ENCODE assay signal across 1 cellular context in the genomic region with DNA sequence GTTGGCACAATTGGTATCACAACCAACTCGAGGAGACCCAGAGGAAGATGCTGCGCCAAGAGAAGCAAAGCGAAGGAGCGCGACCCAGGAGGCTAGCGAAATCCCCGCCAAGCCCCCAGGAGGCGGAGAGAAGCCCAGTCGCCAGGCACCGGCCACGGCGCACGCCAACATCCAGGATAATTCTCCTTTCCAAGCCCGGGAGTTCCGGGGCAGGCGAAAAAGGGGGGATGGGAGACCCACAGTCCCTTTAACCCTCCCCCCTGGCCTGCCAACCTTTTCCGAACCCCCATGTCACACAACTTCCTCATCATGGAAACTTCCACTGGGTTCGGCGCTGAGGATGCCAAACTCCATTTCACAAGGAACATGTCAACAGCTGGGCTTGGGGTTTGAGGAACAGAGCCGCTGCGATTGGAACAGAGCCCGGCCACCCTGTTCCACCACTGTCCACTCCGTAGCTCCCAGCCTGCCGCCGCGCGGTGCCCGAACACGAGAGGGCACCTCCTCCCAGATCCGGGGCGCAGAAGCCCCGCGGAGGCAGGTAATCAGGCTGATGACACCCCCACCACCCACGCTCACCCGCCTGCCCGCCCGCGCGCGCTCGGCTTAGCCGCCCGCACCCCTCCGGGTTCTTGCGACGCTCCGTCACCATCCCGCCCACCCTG.
TF ChIP-seq lines count a peak whose summit lies in the region.

No MANE protein-coding gene starts in this region.

TF ChIP-seq in K562, 482 proteins besides CTCF, POLR2A, EP300 and RAD21 (continued from another document and continues in another):
- TF ChIP-seq XRCC5 (IDR thresholded peaks at IDR 0.05; ENCODE audit: low read depth, low read length) (peak; percentile 63; the same call in 1 of the 2 replicates), YY1 (IDR thresholded peaks at IDR 0.05; ENCODE audit: borderline replicate concordance in 1 of 3, control insufficient read depth in 1 of 3, extremely low read depth in 1 of 3, insufficient read depth in 3 of 3, insufficient read length in 1 of 3, insufficient replicate concordance in 2 of 3, low read depth in 1 of 3, low read length in 2 of 3) (peak in 1 of 3 experiments; percentile 46), GTF2E2 (tag; IDR thresholded peaks at IDR 0.05) (no peak), CCNT2 (IDR thresholded peaks at IDR 0.05; ENCODE audit: borderline replicate concordance, extremely low read depth, insufficient read length, low read depth, low read length) (peak; percentile 50), EZH2 (IDR thresholded peaks at IDR 0.05; ENCODE audit: borderline replicate concordance, low read depth, low read length) (no peak), DACH1 (IDR thresholded peaks at IDR 0.05; ENCODE audit: partially characterized antibody) (peak; percentile 5), FOXK2 (conservative IDR thresholded peaks at IDR 0.05 in 1 of 2, IDR thresholded peaks at IDR 0.05 in 1 of 2; ENCODE audit: low read depth in 2 of 2) (peak; percentile 65 to 69; a peak in 3 of 4 replicates), ZNF75A (CRISPR knock-in tag; IDR thresholded peaks at IDR 0.05) (no peak), FIP1L1 (IDR thresholded peaks at IDR 0.05; ENCODE audit: low read depth, low read length, poor library complexity, severe bottlenecking) (peak; percentile 28), SAP30 (IDR thresholded peaks at IDR 0.05; ENCODE audit: borderline replicate concordance, insufficient read depth, low read depth, low read length, poor library complexity, severe bottlenecking) (peak; percentile 82), NR3C1 (CRISPR knock-in tag; IDR thresholded peaks at IDR 0.05) (peak; percentile 53; the same call in 1 of the 2 replicates), NCOR1 (IDR thresholded peaks at IDR 0.05) (no peak), JUND (IDR thresholded peaks at IDR 0.05; ENCODE audit: borderline replicate concordance, low read depth, low read length) (0 out of 2 replicates have a peak, but pooled peaks have one; percentile 1), JUND (tag; IDR thresholded peaks at IDR 0.05; ENCODE audit: borderline replicate concordance, low read depth, low read length) (no peak), NR1H2 (CRISPR knock-in tag; IDR thresholded peaks at IDR 0.05) (0 out of 2 replicates have a peak, but pooled peaks have one; percentile 41), LARP7 (IDR thresholded peaks at IDR 0.05) (0 out of 2 replicates have a peak, but pooled peaks have one; percentile 34), SAFB (IDR thresholded peaks at IDR 0.05; ENCODE audit: borderline replicate concordance, low read depth, low read length) (peak; percentile 72; the same call in 1 of the 2 replicates), ATF7 (IDR thresholded peaks at IDR 0.05) (peak; percentile 36; the same call in 1 of the 2 replicates), ARHGAP35 (IDR thresholded peaks at IDR 0.05; ENCODE audit: partially characterized antibody) (no peak), ARNT (IDR thresholded peaks at IDR 0.05) (0 out of 4 replicates have a peak, but pooled peaks of 1 of the 2 experiments have one; percentile 24), HDAC1 (IDR thresholded peaks at IDR 0.05) (peak in 1 of 2 experiments; percentile 46; a peak in 2 of 4 replicates), POLR2B (IDR thresholded peaks at IDR 0.05; ENCODE audit: low read depth, partially characterized antibody) (peak; percentile 9), SMARCE1 (IDR thresholded peaks at IDR 0.05) (peak; percentile 42; the same call in 1 of the 2 replicates), SMARCA4 (IDR thresholded peaks at IDR 0.05) (peak; percentile 33; the same call in 1 of the 2 replicates), ZNF589 (CRISPR knock-in tag; IDR thresholded peaks at IDR 0.05; ENCODE audit: low read depth) (peak; percentile 15; the same call in 1 of the 2 replicates), RFX7 (CRISPR knock-in tag; IDR thresholded peaks at IDR 0.05) (no peak), DMBX1 (CRISPR knock-in tag; IDR thresholded peaks at IDR 0.05; ENCODE audit: borderline replicate concordance) (no peak), NFRKB (IDR thresholded peaks at IDR 0.05; ENCODE audit: low read depth) (peak; percentile 28; the same call in 1 of the 2 replicates), HMGN3 (IDR thresholded peaks at IDR 0.05; ENCODE audit: borderline replicate concordance, extremely low read depth, insufficient read length, low read depth, low read length) (peak; percentile 43), CEBPB (tag; IDR thresholded peaks at IDR 0.05) (no peak), NONO (IDR thresholded peaks at IDR 0.05; ENCODE audit: low read depth in 2 of 2, low read length in 1 of 2) (peak in 1 of 2 experiments; percentile 53; a peak in 1 of 4 replicates), CTBP1 (IDR thresholded peaks at IDR 0.05; ENCODE audit: borderline replicate concordance) (peak; percentile 52), ZNF778 (CRISPR knock-in tag; IDR thresholded peaks at IDR 0.05) (no peak), RBM22 (IDR thresholded peaks at IDR 0.05; ENCODE audit: low read depth, low read length, poor library complexity, severe bottlenecking) (peak; percentile 14), RNF2 (IDR thresholded peaks at IDR 0.05) (no peak), GATAD2B (IDR thresholded peaks at IDR 0.05; ENCODE audit: borderline replicate concordance) (peak; percentile 19; the same call in 1 of the 2 replicates), ZNF324 (CRISPR knock-in tag; IDR thresholded peaks at IDR 0.05) (no peak), BRD9 (IDR thresholded peaks at IDR 0.05; ENCODE audit: low read depth, partially characterized antibody) (no peak), KAT7 (CRISPR knock-in tag; IDR thresholded peaks at IDR 0.05; ENCODE audit: borderline replicate concordance) (0 out of 2 replicates have a peak, but pooled peaks have one; percentile 9), RBFOX2 (IDR thresholded peaks at IDR 0.05; ENCODE audit: low read depth, low read length) (peak; percentile 62; the same call in 1 of the 2 replicates), EGR1 (conservative IDR thresholded peaks at IDR 0.05) (peak; percentile 99), RBM15 (IDR thresholded peaks at IDR 0.05; ENCODE audit: insufficient read depth, low read length) (no peak), TRIM24 (IDR thresholded peaks at IDR 0.05) (0 out of 4 replicates have a peak, but pooled peaks of 1 of the 2 experiments have one; percentile 7)
- TF ChIP-seq, protein P1, sequence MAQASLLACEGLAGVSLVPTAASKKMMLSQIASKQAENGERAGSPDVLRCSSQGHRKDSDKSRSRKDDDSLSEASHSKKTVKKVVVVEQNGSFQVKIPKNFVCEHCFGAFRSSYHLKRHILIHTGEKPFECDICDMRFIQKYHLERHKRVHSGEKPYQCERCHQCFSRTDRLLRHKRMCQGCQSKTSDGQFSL (CRISPR knock-in tag; IDR thresholded peaks at IDR 0.05) = peak; percentile 69; the same call in 1 of the 2 replicates
- TF ChIP-seq, protein P1 (tag; IDR thresholded peaks at IDR 0.05) = no peak
- TF ChIP-seq, protein P2, sequence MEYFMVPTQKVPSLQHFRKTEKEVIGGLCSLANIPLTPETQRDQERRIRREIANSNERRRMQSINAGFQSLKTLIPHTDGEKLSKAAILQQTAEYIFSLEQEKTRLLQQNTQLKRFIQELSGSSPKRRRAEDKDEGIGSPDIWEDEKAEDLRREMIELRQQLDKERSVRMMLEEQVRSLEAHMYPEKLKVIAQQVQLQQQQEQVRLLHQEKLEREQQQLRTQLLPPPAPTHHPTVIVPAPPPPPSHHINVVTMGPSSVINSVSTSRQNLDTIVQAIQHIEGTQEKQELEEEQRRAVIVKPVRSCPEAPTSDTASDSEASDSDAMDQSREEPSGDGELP (CRISPR knock-in tag; IDR thresholded peaks at IDR 0.05; ENCODE audit: borderline replicate concordance) = peak; percentile 89
- TF ChIP-seq, protein P3, sequence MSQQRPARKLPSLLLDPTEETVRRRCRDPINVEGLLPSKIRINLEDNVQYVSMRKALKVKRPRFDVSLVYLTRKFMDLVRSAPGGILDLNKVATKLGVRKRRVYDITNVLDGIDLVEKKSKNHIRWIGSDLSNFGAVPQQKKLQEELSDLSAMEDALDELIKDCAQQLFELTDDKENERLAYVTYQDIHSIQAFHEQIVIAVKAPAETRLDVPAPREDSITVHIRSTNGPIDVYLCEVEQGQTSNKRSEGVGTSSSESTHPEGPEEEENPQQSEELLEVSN (IDR thresholded peaks at IDR 0.05; ENCODE audit: borderline replicate concordance in 1 of 2, extremely low read depth in 1 of 2, insufficient read depth in 1 of 2, insufficient read length in 1 of 2, low read depth in 1 of 2, low read length in 1 of 2, poor library complexity in 1 of 2, severe bottlenecking in 1 of 2) = peak; percentile 12 to 76
- TF ChIP-seq, protein P4, sequence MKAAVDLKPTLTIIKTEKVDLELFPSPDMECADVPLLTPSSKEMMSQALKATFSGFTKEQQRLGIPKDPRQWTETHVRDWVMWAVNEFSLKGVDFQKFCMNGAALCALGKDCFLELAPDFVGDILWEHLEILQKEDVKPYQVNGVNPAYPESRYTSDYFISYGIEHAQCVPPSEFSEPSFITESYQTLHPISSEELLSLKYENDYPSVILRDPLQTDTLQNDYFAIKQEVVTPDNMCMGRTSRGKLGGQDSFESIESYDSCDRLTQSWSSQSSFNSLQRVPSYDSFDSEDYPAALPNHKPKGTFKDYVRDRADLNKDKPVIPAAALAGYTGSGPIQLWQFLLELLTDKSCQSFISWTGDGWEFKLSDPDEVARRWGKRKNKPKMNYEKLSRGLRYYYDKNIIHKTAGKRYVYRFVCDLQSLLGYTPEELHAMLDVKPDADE (conservative IDR thresholded peaks at IDR 0.05; ENCODE audit: control insufficient read depth, low read depth, low read length) = peak; percentile 11; the same call in 1 of the 2 replicates
- TF ChIP-seq, protein P5, sequence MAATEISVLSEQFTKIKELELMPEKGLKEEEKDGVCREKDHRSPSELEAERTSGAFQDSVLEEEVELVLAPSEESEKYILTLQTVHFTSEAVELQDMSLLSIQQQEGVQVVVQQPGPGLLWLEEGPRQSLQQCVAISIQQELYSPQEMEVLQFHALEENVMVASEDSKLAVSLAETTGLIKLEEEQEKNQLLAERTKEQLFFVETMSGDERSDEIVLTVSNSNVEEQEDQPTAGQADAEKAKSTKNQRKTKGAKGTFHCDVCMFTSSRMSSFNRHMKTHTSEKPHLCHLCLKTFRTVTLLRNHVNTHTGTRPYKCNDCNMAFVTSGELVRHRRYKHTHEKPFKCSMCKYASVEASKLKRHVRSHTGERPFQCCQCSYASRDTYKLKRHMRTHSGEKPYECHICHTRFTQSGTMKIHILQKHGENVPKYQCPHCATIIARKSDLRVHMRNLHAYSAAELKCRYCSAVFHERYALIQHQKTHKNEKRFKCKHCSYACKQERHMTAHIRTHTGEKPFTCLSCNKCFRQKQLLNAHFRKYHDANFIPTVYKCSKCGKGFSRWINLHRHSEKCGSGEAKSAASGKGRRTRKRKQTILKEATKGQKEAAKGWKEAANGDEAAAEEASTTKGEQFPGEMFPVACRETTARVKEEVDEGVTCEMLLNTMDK (IDR thresholded peaks at IDR 0.05; ENCODE audit: borderline replicate concordance, insufficient read depth, low read depth, low read length, poor library complexity, severe bottlenecking) = peak; percentile 36
- TF ChIP-seq, protein P6, sequence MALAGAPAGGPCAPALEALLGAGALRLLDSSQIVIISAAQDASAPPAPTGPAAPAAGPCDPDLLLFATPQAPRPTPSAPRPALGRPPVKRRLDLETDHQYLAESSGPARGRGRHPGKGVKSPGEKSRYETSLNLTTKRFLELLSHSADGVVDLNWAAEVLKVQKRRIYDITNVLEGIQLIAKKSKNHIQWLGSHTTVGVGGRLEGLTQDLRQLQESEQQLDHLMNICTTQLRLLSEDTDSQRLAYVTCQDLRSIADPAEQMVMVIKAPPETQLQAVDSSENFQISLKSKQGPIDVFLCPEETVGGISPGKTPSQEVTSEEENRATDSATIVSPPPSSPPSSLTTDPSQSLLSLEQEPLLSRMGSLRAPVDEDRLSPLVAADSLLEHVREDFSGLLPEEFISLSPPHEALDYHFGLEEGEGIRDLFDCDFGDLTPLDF (CRISPR knock-in tag; IDR thresholded peaks at IDR 0.05) = no peak
- TF ChIP-seq, protein P7, sequence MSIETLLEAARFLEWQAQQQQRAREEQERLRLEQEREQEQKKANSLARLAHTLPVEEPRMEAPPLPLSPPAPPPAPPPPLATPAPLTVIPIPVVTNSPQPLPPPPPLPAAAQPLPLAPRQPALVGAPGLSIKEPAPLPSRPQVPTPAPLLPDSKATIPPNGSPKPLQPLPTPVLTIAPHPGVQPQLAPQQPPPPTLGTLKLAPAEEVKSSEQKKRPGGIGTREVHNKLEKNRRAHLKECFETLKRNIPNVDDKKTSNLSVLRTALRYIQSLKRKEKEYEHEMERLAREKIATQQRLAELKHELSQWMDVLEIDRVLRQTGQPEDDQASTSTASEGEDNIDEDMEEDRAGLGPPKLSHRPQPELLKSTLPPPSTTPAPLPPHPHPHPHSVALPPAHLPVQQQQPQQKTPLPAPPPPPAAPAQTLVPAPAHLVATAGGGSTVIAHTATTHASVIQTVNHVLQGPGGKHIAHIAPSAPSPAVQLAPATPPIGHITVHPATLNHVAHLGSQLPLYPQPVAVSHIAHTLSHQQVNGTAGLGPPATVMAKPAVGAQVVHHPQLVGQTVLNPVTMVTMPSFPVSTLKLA (conservative IDR thresholded peaks at IDR 0.05) = 0 out of 4 replicates have a peak, but pooled peaks have one; percentile 1 to 35
- TF ChIP-seq, protein P8, sequence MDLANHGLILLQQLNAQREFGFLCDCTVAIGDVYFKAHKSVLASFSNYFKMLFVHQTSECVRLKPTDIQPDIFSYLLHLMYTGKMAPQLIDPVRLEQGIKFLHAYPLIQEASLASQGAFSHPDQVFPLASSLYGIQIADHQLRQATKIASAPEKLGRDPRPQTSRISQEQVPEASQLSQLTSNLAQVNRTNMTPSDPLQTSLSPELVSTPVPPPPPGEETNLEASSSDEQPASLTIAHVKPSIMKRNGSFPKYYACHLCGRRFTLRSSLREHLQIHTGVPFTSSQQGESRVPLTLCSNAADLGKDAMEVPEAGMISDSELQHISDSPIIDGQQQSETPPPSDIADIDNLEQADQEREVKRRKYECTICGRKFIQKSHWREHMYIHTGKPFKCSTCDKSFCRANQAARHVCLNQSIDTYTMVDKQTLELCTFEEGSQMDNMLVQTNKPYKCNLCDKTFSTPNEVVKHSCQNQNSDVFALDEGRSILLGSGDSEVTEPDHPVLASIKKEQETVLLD (IDR thresholded peaks at IDR 0.05) = peak; percentile 73; the same call in 1 of the 2 replicates
- TF ChIP-seq, protein P9, sequence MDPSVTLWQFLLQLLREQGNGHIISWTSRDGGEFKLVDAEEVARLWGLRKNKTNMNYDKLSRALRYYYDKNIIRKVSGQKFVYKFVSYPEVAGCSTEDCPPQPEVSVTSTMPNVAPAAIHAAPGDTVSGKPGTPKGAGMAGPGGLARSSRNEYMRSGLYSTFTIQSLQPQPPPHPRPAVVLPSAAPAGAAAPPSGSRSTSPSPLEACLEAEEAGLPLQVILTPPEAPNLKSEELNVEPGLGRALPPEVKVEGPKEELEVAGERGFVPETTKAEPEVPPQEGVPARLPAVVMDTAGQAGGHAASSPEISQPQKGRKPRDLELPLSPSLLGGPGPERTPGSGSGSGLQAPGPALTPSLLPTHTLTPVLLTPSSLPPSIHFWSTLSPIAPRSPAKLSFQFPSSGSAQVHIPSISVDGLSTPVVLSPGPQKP (CRISPR knock-in tag; IDR thresholded peaks at IDR 0.05) = no peak
